In genomic region chr9:35812025-35812602, GRCh38 we compare ENCODE assay signal across 1 cellular context.
TF ChIP-seq lines count a peak whose summit lies in the region.

SPAG8 (minus strand) TSS chr9:35812262; CDS start chr9:35812147, 115 bp downstream.

TF ChIP-seq in GM12878, 131 proteins besides CTCF, POLR2A, EP300 and RAD21 (continued from another document and continues in another):
- peak; percentile 94 for TF ChIP-seq E2F8 (IDR thresholded peaks at IDR 0.05; ENCODE audit: low read depth, partially characterized antibody)
- TF ChIP-seq SMC3 (IDR thresholded peaks at IDR 0.05; ENCODE audit: borderline replicate concordance, low read length): no peak
- peak; percentile 53 for TF ChIP-seq SKIL (IDR thresholded peaks at IDR 0.05; ENCODE audit: low read depth, poor library complexity, severe bottlenecking)
- TF ChIP-seq, protein P1, sequence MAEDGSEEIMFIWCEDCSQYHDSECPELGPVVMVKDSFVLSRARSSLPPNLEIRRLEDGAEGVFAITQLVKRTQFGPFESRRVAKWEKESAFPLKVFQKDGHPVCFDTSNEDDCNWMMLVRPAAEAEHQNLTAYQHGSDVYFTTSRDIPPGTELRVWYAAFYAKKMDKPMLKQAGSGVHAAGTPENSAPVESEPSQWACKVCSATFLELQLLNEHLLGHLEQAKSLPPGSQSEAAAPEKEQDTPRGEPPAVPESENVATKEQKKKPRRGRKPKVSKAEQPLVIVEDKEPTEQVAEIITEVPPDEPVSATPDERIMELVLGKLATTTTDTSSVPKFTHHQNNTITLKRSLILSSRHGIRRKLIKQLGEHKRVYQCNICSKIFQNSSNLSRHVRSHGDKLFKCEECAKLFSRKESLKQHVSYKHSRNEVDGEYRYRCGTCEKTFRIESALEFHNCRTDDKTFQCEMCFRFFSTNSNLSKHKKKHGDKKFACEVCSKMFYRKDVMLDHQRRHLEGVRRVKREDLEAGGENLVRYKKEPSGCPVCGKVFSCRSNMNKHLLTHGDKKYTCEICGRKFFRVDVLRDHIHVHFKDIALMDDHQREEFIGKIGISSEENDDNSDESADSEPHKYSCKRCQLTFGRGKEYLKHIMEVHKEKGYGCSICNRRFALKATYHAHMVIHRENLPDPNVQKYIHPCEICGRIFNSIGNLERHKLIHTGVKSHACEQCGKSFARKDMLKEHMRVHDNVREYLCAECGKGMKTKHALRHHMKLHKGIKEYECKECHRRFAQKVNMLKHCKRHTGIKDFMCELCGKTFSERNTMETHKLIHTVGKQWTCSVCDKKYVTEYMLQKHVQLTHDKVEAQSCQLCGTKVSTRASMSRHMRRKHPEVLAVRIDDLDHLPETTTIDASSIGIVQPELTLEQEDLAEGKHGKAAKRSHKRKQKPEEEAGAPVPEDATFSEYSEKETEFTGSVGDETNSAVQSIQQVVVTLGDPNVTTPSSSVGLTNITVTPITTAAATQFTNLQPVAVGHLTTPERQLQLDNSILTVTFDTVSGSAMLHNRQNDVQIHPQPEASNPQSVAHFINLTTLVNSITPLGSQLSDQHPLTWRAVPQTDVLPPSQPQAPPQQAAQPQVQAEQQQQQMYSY (CRISPR knock-in tag; IDR thresholded peaks at IDR 0.05): no peak
- TF ChIP-seq ZSCAN29 (IDR thresholded peaks at IDR 0.05): peak; percentile 57; the same call in 1 of the 2 replicates
- no peak for TF ChIP-seq YBX1 (IDR thresholded peaks at IDR 0.05)
- TF ChIP-seq POU2F2 (IDR thresholded peaks at IDR 0.05; ENCODE audit: borderline replicate concordance, low read depth, low read length): peak; percentile 78; the same call in 2 of the 3 replicates
- no peak for TF ChIP-seq RCOR1 (conservative IDR thresholded peaks at IDR 0.05; ENCODE audit: low read depth, low read length)
- peak; percentile 56; the same call in 1 of the 2 replicates for TF ChIP-seq SREBF2 (IDR thresholded peaks at IDR 0.05; ENCODE audit: low read length)
- no peak for TF ChIP-seq USF1 (IDR thresholded peaks at IDR 0.05; ENCODE audit: borderline replicate concordance, extremely low read length, insufficient read depth, low read depth, low read length)
- no peak for TF ChIP-seq CBX5 (IDR thresholded peaks at IDR 0.05; ENCODE audit: low read depth)
- TF ChIP-seq TAF1 (IDR thresholded peaks at IDR 0.05; ENCODE audit: borderline replicate concordance, low read depth, low read length): peak; percentile 54; the same call in 1 of the 2 replicates
- 0 out of 2 replicates have a peak, but pooled peaks have one; percentile 44 for TF ChIP-seq MEF2A (IDR thresholded peaks at IDR 0.05; ENCODE audit: insufficient read depth, low read depth, low read length)
- TF ChIP-seq ZZZ3 (IDR thresholded peaks at IDR 0.05; ENCODE audit: control insufficient read depth, insufficient read length, low read depth): no peak
- TF ChIP-seq IRF4 (IDR thresholded peaks at IDR 0.05; ENCODE audit: low read depth, low read length): 0 out of 2 replicates have a peak, but pooled peaks have one; percentile 61
- TF ChIP-seq RELA (IDR thresholded peaks at IDR 0.05; ENCODE audit: borderline replicate concordance, partially characterized antibody): peak; percentile 74
- peak; percentile 78 for TF ChIP-seq NBN (IDR thresholded peaks at IDR 0.05)
- 0 out of 2 replicates have a peak, but pooled peaks have one; percentile 21 for TF ChIP-seq TCF12 (IDR thresholded peaks at IDR 0.05; ENCODE audit: low read depth, low read length)
- TF ChIP-seq SUZ12 (IDR thresholded peaks at IDR 0.05; ENCODE audit: unreplicated experiment): no peak
- TF ChIP-seq TARDBP (IDR thresholded peaks at IDR 0.05; ENCODE audit: borderline replicate concordance): peak; percentile 90; the same call in 1 of the 2 replicates
- 0 out of 2 replicates have a peak, but pooled peaks have one; percentile 65 for TF ChIP-seq HDGF (IDR thresholded peaks at IDR 0.05)
- TF ChIP-seq ZNF24 (IDR thresholded peaks at IDR 0.05): peak; percentile 73
- 0 out of 2 replicates have a peak, but pooled peaks have one; percentile 38 for TF ChIP-seq POLR2AphosphoS5 (IDR thresholded peaks at IDR 0.05; ENCODE audit: low read length)
- TF ChIP-seq RFX5 (IDR thresholded peaks at IDR 0.05; ENCODE audit: low read depth, low read length): no peak
- peak; percentile 91 for TF ChIP-seq IKZF1 (conservative IDR thresholded peaks at IDR 0.05)
- TF ChIP-seq NFYA (IDR thresholded peaks at IDR 0.05; ENCODE audit: borderline replicate concordance, low read depth, low read length): no peak
- TF ChIP-seq TCF7 (IDR thresholded peaks at IDR 0.05; ENCODE audit: borderline replicate concordance): 0 out of 2 replicates have a peak, but pooled peaks have one; percentile 60
- TF ChIP-seq, protein P2, sequence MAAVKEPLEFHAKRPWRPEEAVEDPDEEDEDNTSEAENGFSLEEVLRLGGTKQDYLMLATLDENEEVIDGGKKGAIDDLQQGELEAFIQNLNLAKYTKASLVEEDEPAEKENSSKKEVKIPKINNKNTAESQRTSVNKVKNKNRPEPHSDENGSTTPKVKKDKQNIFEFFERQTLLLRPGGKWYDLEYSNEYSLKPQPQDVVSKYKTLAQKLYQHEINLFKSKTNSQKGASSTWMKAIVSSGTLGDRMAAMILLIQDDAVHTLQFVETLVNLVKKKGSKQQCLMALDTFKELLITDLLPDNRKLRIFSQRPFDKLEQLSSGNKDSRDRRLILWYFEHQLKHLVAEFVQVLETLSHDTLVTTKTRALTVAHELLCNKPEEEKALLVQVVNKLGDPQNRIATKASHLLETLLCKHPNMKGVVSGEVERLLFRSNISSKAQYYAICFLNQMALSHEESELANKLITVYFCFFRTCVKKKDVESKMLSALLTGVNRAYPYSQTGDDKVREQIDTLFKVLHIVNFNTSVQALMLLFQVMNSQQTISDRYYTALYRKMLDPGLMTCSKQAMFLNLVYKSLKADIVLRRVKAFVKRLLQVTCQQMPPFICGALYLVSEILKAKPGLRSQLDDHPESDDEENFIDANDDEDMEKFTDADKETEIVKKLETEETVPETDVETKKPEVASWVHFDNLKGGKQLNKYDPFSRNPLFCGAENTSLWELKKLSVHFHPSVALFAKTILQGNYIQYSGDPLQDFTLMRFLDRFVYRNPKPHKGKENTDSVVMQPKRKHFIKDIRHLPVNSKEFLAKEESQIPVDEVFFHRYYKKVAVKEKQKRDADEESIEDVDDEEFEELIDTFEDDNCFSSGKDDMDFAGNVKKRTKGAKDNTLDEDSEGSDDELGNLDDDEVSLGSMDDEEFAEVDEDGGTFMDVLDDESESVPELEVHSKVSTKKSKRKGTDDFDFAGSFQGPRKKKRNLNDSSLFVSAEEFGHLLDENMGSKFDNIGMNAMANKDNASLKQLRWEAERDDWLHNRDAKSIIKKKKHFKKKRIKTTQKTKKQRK (IDR thresholded peaks at IDR 0.05; ENCODE audit: low read depth, low read length): no peak
- TF ChIP-seq JUND (IDR thresholded peaks at IDR 0.05; ENCODE audit: low read depth, low read length): no peak
- TF ChIP-seq NRF1 (conservative IDR thresholded peaks at IDR 0.05; ENCODE audit: low read depth, low read length): peak; percentile 87
- TF ChIP-seq JUNB (IDR thresholded peaks at IDR 0.05): 0 out of 2 replicates have a peak, but pooled peaks have one; percentile 13
- peak in 1 of 2 experiments; percentile 90; a peak in 2 of 4 replicates for TF ChIP-seq SRF (IDR thresholded peaks at IDR 0.05; ENCODE audit: low read depth in 2 of 2, low read length in 2 of 2)
- TF ChIP-seq CEBPB (IDR thresholded peaks at IDR 0.05; ENCODE audit: borderline replicate concordance in 1 of 2, low read depth in 2 of 2, low read length in 2 of 2): no peak
- no peak for TF ChIP-seq ZNF622 (IDR thresholded peaks at IDR 0.05)
- TF ChIP-seq, protein P3, sequence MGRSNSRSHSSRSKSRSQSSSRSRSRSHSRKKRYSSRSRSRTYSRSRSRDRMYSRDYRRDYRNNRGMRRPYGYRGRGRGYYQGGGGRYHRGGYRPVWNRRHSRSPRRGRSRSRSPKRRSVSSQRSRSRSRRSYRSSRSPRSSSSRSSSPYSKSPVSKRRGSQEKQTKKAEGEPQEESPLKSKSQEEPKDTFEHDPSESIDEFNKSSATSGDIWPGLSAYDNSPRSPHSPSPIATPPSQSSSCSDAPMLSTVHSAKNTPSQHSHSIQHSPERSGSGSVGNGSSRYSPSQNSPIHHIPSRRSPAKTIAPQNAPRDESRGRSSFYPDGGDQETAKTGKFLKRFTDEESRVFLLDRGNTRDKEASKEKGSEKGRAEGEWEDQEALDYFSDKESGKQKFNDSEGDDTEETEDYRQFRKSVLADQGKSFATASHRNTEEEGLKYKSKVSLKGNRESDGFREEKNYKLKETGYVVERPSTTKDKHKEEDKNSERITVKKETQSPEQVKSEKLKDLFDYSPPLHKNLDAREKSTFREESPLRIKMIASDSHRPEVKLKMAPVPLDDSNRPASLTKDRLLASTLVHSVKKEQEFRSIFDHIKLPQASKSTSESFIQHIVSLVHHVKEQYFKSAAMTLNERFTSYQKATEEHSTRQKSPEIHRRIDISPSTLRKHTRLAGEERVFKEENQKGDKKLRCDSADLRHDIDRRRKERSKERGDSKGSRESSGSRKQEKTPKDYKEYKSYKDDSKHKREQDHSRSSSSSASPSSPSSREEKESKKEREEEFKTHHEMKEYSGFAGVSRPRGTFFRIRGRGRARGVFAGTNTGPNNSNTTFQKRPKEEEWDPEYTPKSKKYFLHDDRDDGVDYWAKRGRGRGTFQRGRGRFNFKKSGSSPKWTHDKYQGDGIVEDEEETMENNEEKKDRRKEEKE (IDR thresholded peaks at IDR 0.05): no peak
- peak; percentile 63; the same call in 1 of the 2 replicates for TF ChIP-seq RAD51 (IDR thresholded peaks at IDR 0.05)
- TF ChIP-seq YY1 (IDR thresholded peaks at IDR 0.05; ENCODE audit: low read depth, low read length): peak; percentile 92
- no peak for TF ChIP-seq PML (IDR thresholded peaks at IDR 0.05; ENCODE audit: low read length)
- no peak for TF ChIP-seq FOS (IDR thresholded peaks at IDR 0.05; ENCODE audit: borderline replicate concordance, extremely low read depth, insufficient read length)
- peak; percentile 90 for TF ChIP-seq SIX5 (IDR thresholded peaks at IDR 0.05; ENCODE audit: low read depth, low read length, severe bottlenecking)
- no peak for TF ChIP-seq BACH1 (IDR thresholded peaks at IDR 0.05; ENCODE audit: borderline replicate concordance)
- peak; percentile 62; the same call in 1 of the 2 replicates for TF ChIP-seq CHD2 (IDR thresholded peaks at IDR 0.05; ENCODE audit: borderline replicate concordance, low read depth, low read length)
- TF ChIP-seq NR2F1 (conservative IDR thresholded peaks at IDR 0.05): peak; percentile 46
- no peak for TF ChIP-seq NR2C2 (IDR thresholded peaks at IDR 0.05; ENCODE audit: borderline replicate concordance, control insufficient read depth, insufficient read length, low read depth)
- peak; percentile 65; the same call in 1 of the 2 replicates for TF ChIP-seq POLR2AphosphoS2 (IDR thresholded peaks at IDR 0.05; ENCODE audit: low read depth, low read length)
- no peak for TF ChIP-seq HDAC2 (IDR thresholded peaks at IDR 0.05)
- TF ChIP-seq FOXK2 (IDR thresholded peaks at IDR 0.05): peak; percentile 23; the same call in 1 of the 2 replicates
- peak; percentile 55; the same call in 1 of the 2 replicates for TF ChIP-seq IRF5 (IDR thresholded peaks at IDR 0.05; ENCODE audit: borderline replicate concordance)
- TF ChIP-seq KAT2A (conservative IDR thresholded peaks at IDR 0.05; ENCODE audit: control insufficient read depth, low read depth, low read length): no peak
- TF ChIP-seq DPF2 (IDR thresholded peaks at IDR 0.05): no peak; the same call in 1 of the 2 replicates
